ENCODE assay signal across 9 cellular contexts in genomic region chr19:53037101-53038097, GRCh38. TPM values are rescaled to one million over a fixed set of nuclear protein-coding genes. Genes with fewer than 3 reads are reported as not detected.
DNase-seq lines count a peak whose midpoint lies in the region; TF ChIP-seq lines count a peak whose summit lies in the region.
"Had no signal": no experiment of that assay in that cellular context is flagged by ENCODE, and none has a peak within 500 bp of the region (broad histone marks: within the 10 kb centered on the region; RNA-seq: fewer than 3 reads in every experiment).

No MANE protein-coding gene starts in this region.

- H3K9me3 ChIP-seq in AG04450 (ENCODE audit: control insufficient read depth, insufficient read depth, low read length): peaks cover 21% of the 10 kb centered on the region

- POLR2A ChIA-PET in AG04450 (lab: Yijun Ruan, JAX): no interaction called here

- H3K27me3 ChIP-seq in AG04450 (ENCODE audit: control insufficient read depth, insufficient read depth, low read length) (no peaks in the 10 kb centered on the region), dorsolateral prefrontal cortex (peaks cover 0 to 50% (median 17%) of the 10 kb centered on the region in 45 donors)

- no peak overlapping the region for H3K27ac ChIP-seq in AG04450 (ENCODE audit: low read depth, low read length)
- H3K27ac ChIP-seq in dorsolateral prefrontal cortex: no peak overlapping the region
- H3K27ac ChIP-seq: SK-N-MC had no signal

- DNase-seq in AG04450 (ENCODE audit: low read depth, low spot score) (no peak), LHCN-M2 (ENCODE audit: low read depth) (peak; percentile 58), dorsolateral prefrontal cortex (peak in 5 of 10 donors; percentile 22 to 60 (median 54)), mesenteric fat pad (ENCODE audit: low spot score) (peak; percentile 74), NCI-H1694 treated with DMSO at 0.1 percent for 48 hours (lab: John Stamatoyannopoulos, UW) (no peak), hippocampal formation (lab: John Stamatoyannopoulos, UW) (no peak), DMS153 treated with DMSO at 0.1 percent for 48 hours (lab: John Stamatoyannopoulos, UW; ENCODE audit: unreplicated experiment) (no peak), globus pallidus (ENCODE audit: low spot score) (no peak)

- TF ChIP-seq CTCF in AG04450 (IDR thresholded peaks at IDR 0.05; ENCODE audit: low read depth, low read length) (no peak), dorsolateral prefrontal cortex (IDR thresholded peaks at IDR 0.05 in 54 of 56, conservative IDR thresholded peaks at IDR 0.05 in 2 of 56; ENCODE audit: low read depth in 1 of 56, partially characterized antibody in 56 of 56) (no peak)

- CTCF ChIA-PET in AG04450 (lab: Charles Lee): interaction anchor here (0.6 kb wide), 1 partner anchor 44 kb away, joined by 3 read pairs; no protein-coding TSS in a partner anchor

- intact Hi-C loops in dorsolateral prefrontal cortex (cut with DNase I): no loop called here

- H3K4me3 ChIP-seq in AG04450 (ENCODE audit: low read depth, low read length) (peak overlapping the region; percentile 59), dorsolateral prefrontal cortex (peak overlapping the region in 43 of 59 donors; percentile 2 to 63 (median 39))
- H3K4me3 ChIP-seq: SK-N-MC had no signal

RNA-seq across cellular contexts. Expression of gene ERVV-2, which starts 7.1 kb away (rescaled TPM):
- not detected in 2 replicates for polyA plus RNA-seq in AG04450 (2011; rRNA removed)
- polyA minus RNA-seq in AG04450 (2011; rRNA and poly(A)+ RNA removed): not detected in 2 replicates
- total RNA-seq in LHCN-M2 (2014; rRNA removed): not detected in 2 replicates
- not detected for polyA plus RNA-seq in LHCN-M2 (2012)
- under 1 TPM in 1 of 120 experiments, not detected in 119; 0.21 TPM for total RNA-seq in dorsolateral prefrontal cortex
- not detected for total RNA-seq in mesenteric fat pad

RNA-seq across cellular contexts. Expression of gene ERVV-1, which starts 23.7 kb away (rescaled TPM):
- not detected in 2 replicates for polyA plus RNA-seq in AG04450 (2011; rRNA removed)
- not detected in 2 replicates for polyA minus RNA-seq in AG04450 (2011; rRNA and poly(A)+ RNA removed)
- total RNA-seq in LHCN-M2 (2014; rRNA removed) (not detected in 2 replicates), dorsolateral prefrontal cortex (under 1 TPM in 7 of 120 experiments, not detected in 113; 0.20 to 0.47 (median 0.28) TPM), mesenteric fat pad (not detected)
- not detected for polyA plus RNA-seq in LHCN-M2 (2012)

Comparison
In these comparisons a context has a peak if more than half of its experiments do, and no peak if none do; other contexts are left out.
1. DNase-seq: peak in LHCN-M2 (single experiment) and mesenteric fat pad (single experiment); none in AG04450 (single experiment), NCI-H1694 treated with DMSO at 0.1 percent for 48 hours (single experiment), hippocampal formation (0 of 2), DMS153 treated with DMSO at 0.1 percent for 48 hours (single experiment) and globus pallidus (single experiment).